In the genomic region with DNA sequence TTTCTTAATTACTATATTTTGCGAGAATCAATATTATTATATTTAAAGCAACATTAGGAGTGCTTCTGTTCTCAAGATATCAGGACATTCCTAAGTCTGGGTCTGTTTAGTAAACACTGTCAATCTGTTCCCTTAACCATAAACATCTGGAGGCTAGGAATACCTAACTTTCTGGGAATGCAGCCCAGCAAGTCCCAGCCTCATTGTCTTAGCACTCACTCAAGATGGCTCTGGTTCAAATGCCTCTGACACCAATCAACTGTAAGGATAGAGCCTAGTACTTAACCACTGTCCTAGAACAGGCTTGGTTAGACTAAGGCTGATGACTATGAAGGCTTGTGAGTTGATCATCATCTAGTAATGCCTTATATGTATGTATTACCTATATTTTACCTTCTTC, we compare ENCODE assay signal across 15 cellular contexts.
A peak's percentile ranks its signal among the peaks of the same experiment; 100 is the strongest.
DNase-seq lines count a peak whose midpoint lies in the region; ATAC-seq and TF ChIP-seq lines count a peak whose summit lies in the region.
"Had no signal": no experiment of that assay in that cellular context is flagged by ENCODE, and none has a peak within 500 bp of the region (broad histone marks: within the 10 kb centered on the region; RNA-seq: fewer than 3 reads in every experiment).

No MANE protein-coding gene starts in this region.

- no peak for TF ChIP-seq POLR2A in esophagus squamous epithelium (IDR thresholded peaks at IDR 0.05)

- H3K4me1 ChIP-seq in esophagus squamous epithelium (peaks cover 0 to 62% (median 33%) of the 10 kb centered on the region in 3 donors), mucosa of descending colon (ENCODE audit: low read depth) (no peaks in the 10 kb centered on the region), BE2C (peaks cover 10% of the 10 kb centered on the region)
- H3K4me1 ChIP-seq: uterus had no signal

- TF ChIP-seq CTCF in esophagus squamous epithelium (IDR thresholded peaks at IDR 0.05): no peak
- TF ChIP-seq CTCF in mucosa of descending colon (IDR thresholded peaks at IDR 0.05): no peak
- no peak for TF ChIP-seq CTCF in BE2C (IDR thresholded peaks at IDR 0.05; ENCODE audit: low read depth, low read length)

- no peaks in the 10 kb centered on the region for H3K27me3 ChIP-seq in esophagus squamous epithelium
- H3K27me3 ChIP-seq in BE2C: no peaks in the 10 kb centered on the region
- H3K27me3 ChIP-seq: uterus had no signal

- H3K36me3 Mint-ChIP-seq in activated T-helper 17 cell treated with anti-CD3 and anti-CD28 coated beads, Interleukin-2, amount 50 U/mL, for 72 hours (ENCODE audit: low read depth): no peaks in the 10 kb centered on the region

- H3K27ac ChIP-seq in esophagus squamous epithelium: peak overlapping the region; percentile 24 to 77 (median 56)
- H3K27ac ChIP-seq: uterus had no signal

- peak; percentile 39 for DNase-seq in AG08396 (ENCODE audit: low spot score)
- DNase-seq in M059J (ENCODE audit: low read depth): peak; percentile 38
- DNase-seq in esophagus squamous epithelium (lab: John Stamatoyannopoulos, UW): no peak
- DNase-seq in mucosa of descending colon: peak in 1 of 3 donors; percentile 8
- no peak for DNase-seq in NCI-H146 (lab: John Stamatoyannopoulos, UW)
- no peak for DNase-seq in BE2C
- DNase-seq: activated CD8-positive, alpha-beta memory T cell treated with anti-CD3 and anti-CD28 coated beads for 24 hours; activated naive CD8-positive, alpha-beta T cell treated with anti-CD3 and anti-CD28 coated beads, Interleukin-2, amount 50 U/mL, for 24 hours; AML-193; posterior cingulate gyrus; T-helper 2 cell; uterus had no signal

- 71 to 93% methylated on average over 1 of the region's 1 CpG for WGBS in esophagus squamous epithelium, 2 donors

- H3K36me3 ChIP-seq in esophagus squamous epithelium (no peaks in the 10 kb centered on the region), mucosa of descending colon (ENCODE audit: low read depth) (no peaks in the 10 kb centered on the region), BE2C (no peaks in the 10 kb centered on the region)
- H3K36me3 ChIP-seq: uterus had no signal

- no peaks in the 10 kb centered on the region for H3K9me3 ChIP-seq in esophagus squamous epithelium
- no peaks in the 10 kb centered on the region for H3K9me3 ChIP-seq in mucosa of descending colon
- no peaks in the 10 kb centered on the region for H3K9me3 ChIP-seq in BE2C
- H3K9me3 ChIP-seq: uterus had no signal

- no peak overlapping the region for H3K4me3 ChIP-seq in esophagus squamous epithelium
- H3K4me3 ChIP-seq in mucosa of descending colon: no peak overlapping the region
- H3K4me3 ChIP-seq in BE2C (ENCODE audit: low read depth, low read length): no peak overlapping the region
- H3K4me3 ChIP-seq: uterus had no signal

- no peak overlapping the region for H3K27ac Mint-ChIP-seq in activated T-helper 17 cell treated with anti-CD3 and anti-CD28 coated beads, Interleukin-2, amount 50 U/mL, for 72 hours
- H3K27ac Mint-ChIP-seq: activated naive CD8-positive, alpha-beta T cell treated with anti-CD3 and anti-CD28 coated beads, Interleukin-2, amount 50 U/mL, for 24 hours had no signal

- H3K4me1 Mint-ChIP-seq in activated T-helper 17 cell treated with anti-CD3 and anti-CD28 coated beads, Interleukin-2, amount 50 U/mL, for 72 hours: no peaks in the 10 kb centered on the region
- H3K4me1 Mint-ChIP-seq: activated naive CD8-positive, alpha-beta T cell treated with anti-CD3 and anti-CD28 coated beads, Interleukin-2, amount 50 U/mL, for 24 hours had no signal

- H3K9me3 Mint-ChIP-seq in activated T-helper 17 cell treated with anti-CD3 and anti-CD28 coated beads, Interleukin-2, amount 50 U/mL, for 72 hours: no peaks in the 10 kb centered on the region
- H3K9me3 Mint-ChIP-seq: activated naive CD8-positive, alpha-beta T cell treated with anti-CD3 and anti-CD28 coated beads, Interleukin-2, amount 50 U/mL, for 24 hours had no signal

- ATAC-seq in mucosa of descending colon (peak; percentile 30), HG03521 (IDR thresholded peaks at IDR 0.05; ENCODE audit: unreplicated experiment) (no peak)
- ATAC-seq in activated T-helper 17 cell treated with anti-CD3 and anti-CD28 coated beads, Interleukin-2, amount 50 U/mL, for 72 hours (replicated peaks): no peak
- ATAC-seq: activated naive CD8-positive, alpha-beta T cell treated with anti-CD3 and anti-CD28 coated beads, Interleukin-2, amount 50 U/mL, for 24 hours; HCT116 had no signal

- intact Hi-C loops in esophagus squamous epithelium (cut with DNase I): loop anchor here (10.0 kb wide), 1 partner anchor 94 kb away; no protein-coding TSS in a partner anchor
- intact Hi-C loops in mucosa of descending colon (cut with DNase I, micrococcal nuclease): loop anchor here (10.0 kb wide), 1 partner anchor 94 kb away; no protein-coding TSS in a partner anchor

- no peak overlapping the region for H3K4me3 Mint-ChIP-seq in activated T-helper 17 cell treated with anti-CD3 and anti-CD28 coated beads, Interleukin-2, amount 50 U/mL, for 72 hours
- H3K4me3 Mint-ChIP-seq: activated naive CD8-positive, alpha-beta T cell treated with anti-CD3 and anti-CD28 coated beads, Interleukin-2, amount 50 U/mL, for 24 hours had no signal

- no peaks in the 10 kb centered on the region for H3K27me3 Mint-ChIP-seq in activated T-helper 17 cell treated with anti-CD3 and anti-CD28 coated beads, Interleukin-2, amount 50 U/mL, for 72 hours
- H3K27me3 Mint-ChIP-seq: activated naive CD8-positive, alpha-beta T cell treated with anti-CD3 and anti-CD28 coated beads, Interleukin-2, amount 50 U/mL, for 24 hours had no signal

Comparison
In these comparisons a context has a peak if more than half of its experiments do, and no peak if none do; other contexts are left out.
1. DNase-seq: peak in AG08396 (single experiment) and M059J (single experiment); none in esophagus squamous epithelium (single experiment), NCI-H146 (single experiment) and BE2C (single experiment).